15 cellular contexts compared by ENCODE assay signal in the genomic region with DNA sequence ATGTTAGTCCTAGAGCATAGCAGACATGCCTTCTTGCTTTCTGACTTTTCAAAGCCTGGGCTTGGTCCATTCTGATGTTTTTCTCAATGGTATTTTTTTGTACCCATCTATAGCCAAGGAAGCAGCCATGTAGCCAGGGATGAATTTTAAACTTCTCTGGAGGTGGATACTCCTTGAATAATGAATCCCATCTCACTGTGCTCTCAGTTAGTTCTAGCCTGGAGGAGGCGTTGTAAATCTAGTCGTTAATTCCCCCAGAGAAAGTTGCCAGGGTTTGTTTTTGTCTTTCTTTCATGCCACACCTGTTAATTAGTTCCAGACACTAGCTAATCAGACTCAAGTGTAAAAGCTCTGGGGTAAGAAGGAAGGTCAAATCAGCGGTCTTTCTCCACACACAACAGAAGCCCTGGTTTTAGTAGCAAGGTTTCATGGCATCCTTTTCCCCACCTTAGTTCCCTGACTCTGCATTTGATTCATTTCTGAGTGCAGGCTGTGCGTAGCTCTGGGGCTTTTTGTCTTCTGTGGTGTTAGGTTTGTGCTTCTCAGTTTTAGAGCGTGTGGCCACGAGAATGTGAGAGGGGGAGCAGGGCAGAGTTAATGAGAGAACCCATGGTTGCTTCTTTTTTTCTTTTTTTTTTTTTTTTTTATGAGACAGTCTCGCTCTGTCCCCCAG. TPM values are rescaled to one million over a fixed set of nuclear protein-coding genes. Genes with fewer than 3 reads are reported as not detected.
"Had no signal": no experiment of that assay in that cellular context is flagged by ENCODE, and none has a peak within 500 bp of the region (broad histone marks: within the 10 kb centered on the region; RNA-seq: fewer than 3 reads in every experiment).

No MANE protein-coding gene starts in this region.

- H3K27me3 Mint-ChIP-seq: activated naive CD8-positive, alpha-beta T cell treated with anti-CD3 and anti-CD28 coated beads, Interleukin-2, amount 50 U/mL, for 24 hours; activated T-helper 17 cell treated with anti-CD3 and anti-CD28 coated beads, Interleukin-2, amount 50 U/mL, for 72 hours; stimulated activated naive B cell treated with anti-CD40 and anti-IgM and Interleukin-4, amounts not matched to agents 10 μg/mL and 1 μg/mL and 100 μg/mL, for 72 hours had no signal

- H3K27me3 ChIP-seq: pancreas, thyroid gland, vagina had no signal

- ATAC-seq: activated naive CD8-positive, alpha-beta T cell treated with anti-CD3 and anti-CD28 coated beads, Interleukin-2, amount 50 U/mL, for 24 hours; activated T-helper 17 cell treated with anti-CD3 and anti-CD28 coated beads, Interleukin-2, amount 50 U/mL, for 72 hours; lower lobe of right lung; pancreas; stimulated activated naive B cell treated with anti-CD40 and anti-IgM and Interleukin-4, amounts not matched to agents 10 μg/mL and 1 μg/mL and 100 μg/mL, for 72 hours had no signal

- H3K4me1 Mint-ChIP-seq: activated naive CD8-positive, alpha-beta T cell treated with anti-CD3 and anti-CD28 coated beads, Interleukin-2, amount 50 U/mL, for 24 hours; activated T-helper 17 cell treated with anti-CD3 and anti-CD28 coated beads, Interleukin-2, amount 50 U/mL, for 72 hours; stimulated activated naive B cell treated with anti-CD40 and anti-IgM and Interleukin-4, amounts not matched to agents 10 μg/mL and 1 μg/mL and 100 μg/mL, for 72 hours had no signal

- FAIRE-seq: pancreas had no signal

- H3K4me3 ChIP-seq: lower lobe of right lung, pancreas, thyroid gland, vagina had no signal

- H3K9me3 ChIP-seq: lower lobe of right lung, pancreas, thyroid gland, vagina had no signal

- H3K36me3 Mint-ChIP-seq: stimulated activated naive B cell treated with anti-CD40 and anti-IgM and Interleukin-4, amounts not matched to agents 10 μg/mL and 1 μg/mL and 100 μg/mL, for 72 hours had no signal

- DNase-seq: activated CD4-positive, alpha-beta T cell treated with anti-CD3 and anti-CD28 coated beads, Interleukin-2, amount 50 U/mL, for 1 hour; activated naive CD4-positive, alpha-beta T cell treated with anti-CD3 and anti-CD28 coated beads for 36 hours; activated naive CD8-positive, alpha-beta T cell treated with anti-CD3 and anti-CD28 coated beads, Interleukin-2, amount 50 U/mL, for 24 hours; activated T-cell treated with anti-CD3 and anti-CD28 coated beads for 4 hours; effector CD8-positive, alpha-beta T cell; foreskin melanocyte; head of caudate nucleus; lower lobe of right lung; pancreas; stimulated activated CD4-positive, alpha-beta T cell treated with anti-CD3 and anti-CD28 coated beads, Interleukin-4, amount 100 ng/mL, for 1 hour; stimulated activated naive B cell treated with anti-CD40 and anti-IgM and Interleukin-4, amounts not matched to agents 10 μg/mL and 1 μg/mL and 100 μg/mL, for 72 hours; thyroid gland had no signal

- H3K4me3 Mint-ChIP-seq: activated naive CD4-positive, alpha-beta T cell treated with anti-CD3 and anti-CD28 coated beads for 36 hours; activated naive CD8-positive, alpha-beta T cell treated with anti-CD3 and anti-CD28 coated beads, Interleukin-2, amount 50 U/mL, for 24 hours; activated T-helper 17 cell treated with anti-CD3 and anti-CD28 coated beads, Interleukin-2, amount 50 U/mL, for 72 hours; stimulated activated naive B cell treated with anti-CD40 and anti-IgM and Interleukin-4, amounts not matched to agents 10 μg/mL and 1 μg/mL and 100 μg/mL, for 72 hours; T-helper 2 cell treated with Interferon-gamma antibody and Interleukin-4, amounts not matched to agents 5 μg/mL and 100 μg/mL, for 36 hours had no signal

- H3K27ac ChIP-seq: lower lobe of right lung, pancreas, thyroid gland, vagina had no signal

- H3K27ac Mint-ChIP-seq: activated naive CD4-positive, alpha-beta T cell treated with anti-CD3 and anti-CD28 coated beads for 36 hours; activated naive CD8-positive, alpha-beta T cell treated with anti-CD3 and anti-CD28 coated beads, Interleukin-2, amount 50 U/mL, for 24 hours; activated T-helper 17 cell treated with anti-CD3 and anti-CD28 coated beads, Interleukin-2, amount 50 U/mL, for 72 hours; stimulated activated naive B cell treated with anti-CD40 and anti-IgM and Interleukin-4, amounts not matched to agents 10 μg/mL and 1 μg/mL and 100 μg/mL, for 72 hours; T-helper 2 cell treated with Interferon-gamma antibody and Interleukin-4, amounts not matched to agents 5 μg/mL and 100 μg/mL, for 36 hours had no signal

- H3K9me3 Mint-ChIP-seq: activated naive CD4-positive, alpha-beta T cell treated with anti-CD3 and anti-CD28 coated beads for 36 hours; activated naive CD8-positive, alpha-beta T cell treated with anti-CD3 and anti-CD28 coated beads, Interleukin-2, amount 50 U/mL, for 24 hours; stimulated activated naive B cell treated with anti-CD40 and anti-IgM and Interleukin-4, amounts not matched to agents 10 μg/mL and 1 μg/mL and 100 μg/mL, for 72 hours; T-helper 2 cell treated with Interferon-gamma antibody and Interleukin-4, amounts not matched to agents 5 μg/mL and 100 μg/mL, for 36 hours had no signal

- H3K36me3 ChIP-seq: lower lobe of right lung, pancreas, thyroid gland, vagina had no signal

- H3K4me1 ChIP-seq: lower lobe of right lung had no signal

RNA-seq across cellular contexts. Expression of gene PTPRG, which starts 19.7 kb away (rescaled TPM):
- total RNA-seq: activated T-helper 17 cell treated with anti-CD3 and anti-CD28 coated beads, Interleukin-2, amount 50 U/mL, for 72 hours had no signal
